Comparison of ENCODE assay signal across 17 cellular contexts in the genomic region with DNA sequence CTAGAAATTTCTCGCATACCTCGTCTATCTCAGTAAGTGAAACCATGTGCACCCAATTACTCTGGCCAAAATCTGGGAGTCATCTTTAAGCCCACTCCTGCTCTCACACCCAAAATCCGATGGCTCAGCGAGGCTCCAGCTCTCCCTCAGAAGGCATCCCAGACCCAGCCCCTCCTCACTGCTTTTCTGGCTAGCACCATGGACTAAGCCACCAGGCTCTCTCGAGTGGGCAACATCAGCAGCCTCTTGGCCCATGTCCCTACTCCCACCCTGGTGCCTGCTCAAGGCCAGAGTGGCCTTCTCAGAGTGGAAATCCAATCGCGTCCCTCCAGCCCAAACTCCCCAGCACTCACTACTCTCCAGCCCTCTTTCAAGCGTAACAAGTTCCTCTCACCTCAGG.
"Had no signal": no experiment of that assay in that cellular context is flagged by ENCODE, and none has a peak within 500 bp of the region (broad histone marks: within the 10 kb centered on the region; RNA-seq: fewer than 3 reads in every experiment).

No MANE protein-coding gene starts in this region.

- H3K27me3 ChIP-seq: adrenal gland, right lobe of liver had no signal

- H3K4me1 Mint-ChIP-seq: activated naive CD4-positive, alpha-beta T cell treated with anti-CD3 and anti-CD28 coated beads, Interleukin-2, amount 10 ng/mL, durations not matched to agents 7 days and 5 days; memory B cell had no signal

- H3K9me3 ChIP-seq: adrenal gland, right lobe of liver, SK-N-SH had no signal

- H3K36me3 ChIP-seq: right lobe of liver had no signal

- H3K36me3 Mint-ChIP-seq: activated naive CD4-positive, alpha-beta T cell treated with anti-CD3 and anti-CD28 coated beads, Interleukin-2, amount 10 ng/mL, durations not matched to agents 7 days and 5 days; memory B cell had no signal

- H3K27ac ChIP-seq: dorsolateral prefrontal cortex, right lobe of liver had no signal

- H3K4me3 Mint-ChIP-seq: activated naive CD4-positive, alpha-beta T cell treated with anti-CD3 and anti-CD28 coated beads, Interleukin-2, amount 10 ng/mL, durations not matched to agents 7 days and 5 days; endodermal cell; memory B cell; nephron had no signal

- H3K27ac Mint-ChIP-seq: activated naive CD4-positive, alpha-beta T cell treated with anti-CD3 and anti-CD28 coated beads, Interleukin-2, amount 10 ng/mL, durations not matched to agents 7 days and 5 days; endodermal cell; memory B cell; progenitor cell of endocrine pancreas had no signal

- H3K4me3 ChIP-seq: adrenal gland, dorsolateral prefrontal cortex, right lobe of liver had no signal

- H3K4me2 ChIP-seq: SK-N-SH had no signal

- H3K9ac ChIP-seq: SK-N-SH had no signal

- H3K9me3 Mint-ChIP-seq: activated naive CD4-positive, alpha-beta T cell treated with anti-CD3 and anti-CD28 coated beads, Interleukin-2, amount 10 ng/mL, durations not matched to agents 7 days and 5 days; endodermal cell; memory B cell; nephron had no signal

- DNase-seq: activated CD4-positive, CD25-positive, alpha-beta regulatory T cell treated with anti-CD3 and anti-CD28 coated beads, Interleukin-2, amount 50 U/mL, for 72 hours; activated naive CD4-positive, alpha-beta T cell treated with anti-CD3 and anti-CD28 coated beads, Interleukin-2, amount 10 ng/mL, durations not matched to agents 7 days and 5 days; activated T-cell treated with anti-CD3 and anti-CD28 coated beads for 4 hours; endodermal cell; hypothalamus; left ventricle myocardium superior; nucleus accumbens; right lobe of liver; SK-N-SH; stimulated activated CD4-positive, alpha-beta T cell treated with anti-CD3 and anti-CD28 coated beads, Interleukin-2, amount 100 ng/mL, for 24 hours; T-helper 1 cell; T1000 had no signal
